In genomic region chr5:122805481-122805880, GRCh38 we compare ENCODE assay signal across 16 cellular contexts. TPM values are rescaled to one million over a fixed set of nuclear protein-coding genes. Genes with fewer than 3 reads are reported as not detected.
DNase-seq lines count a peak whose midpoint lies in the region; ATAC-seq, FAIRE-seq and TF ChIP-seq lines count a peak whose summit lies in the region.
"Had no signal": no experiment of that assay in that cellular context is flagged by ENCODE, and none has a peak within 500 bp of the region (broad histone marks: within the 10 kb centered on the region; RNA-seq: fewer than 3 reads in every experiment).

No MANE protein-coding gene starts in this region.

- no peak overlapping the region for H2AFZ ChIP-seq in HepG2 (ENCODE audit: low read length)

- H3K9ac ChIP-seq in HepG2 (ENCODE audit: insufficient read depth, low read depth, low read length), result no peak overlapping the region
- no peak overlapping the region for H3K9ac ChIP-seq in adipocyte (ENCODE audit: low read length)

- TF ChIP-seq CTCF in HepG2 (CRISPR knock-in tag; IDR thresholded peaks at IDR 0.05) (no peak), right lobe of liver (IDR thresholded peaks at IDR 0.05) (no peak), fibroblast of pulmonary artery (IDR thresholded peaks at IDR 0.05; ENCODE audit: low read length, missing control alignments) (no peak)

- in situ Hi-C loops in HepG2 (cut with HindIII; ENCODE audit: extremely low pct_ligation_motif_present, low pct_unique_long_range_greater_than_20kb), result no loop called here

- H3K4me3 ChIP-seq in HepG2 (replicated peaks in 1 of 3; ENCODE audit: insufficient read depth in 1 of 3, low read depth in 2 of 3, low read length in 3 of 3) (no peak overlapping the region), right lobe of liver (no peak overlapping the region), adipocyte (ENCODE audit: low read length) (no peak overlapping the region), fibroblast of pulmonary artery (replicated peaks; ENCODE audit: low read depth, low read length) (no peak overlapping the region)
- H3K4me3 ChIP-seq: skin epidermis, upper lobe of left lung had no signal

- H4K20me1 ChIP-seq in HepG2 (ENCODE audit: insufficient read depth, low read length), result no peaks in the 10 kb centered on the region

- WGBS in HepG2 (ENCODE audit: low lambda C conversion rate), result 100% methylated on average over 2 of the region's 2 CpGs
- WGBS in right lobe of liver (ENCODE audit: insufficient coverage, low coverage, low lambda C conversion rate, missing lambda C conversion rate), result 100% methylated on average over 1 of the region's 2 CpGs

- ATAC-seq in HepG2 (no peak), right lobe of liver (no peak), HG03457 (IDR thresholded peaks at IDR 0.05; ENCODE audit: unreplicated experiment) (no peak), left ventricle myocardium superior (no peak)
- ATAC-seq: left colon had no signal

- no peaks in the 10 kb centered on the region for H3K79me2 ChIP-seq in HepG2 (ENCODE audit: insufficient read depth, low read length)

- BruUV-seq in HepG2 (replicated peaks; lab: Mats Ljungman, UMichigan), result no TSS peak

- no peak overlapping the region for H3K4me2 ChIP-seq in HepG2 (ENCODE audit: low read depth, low read length)

- no peak overlapping the region for H3K27ac ChIP-seq in HepG2 (ENCODE audit: extremely low read length, insufficient read depth, low read length)
- H3K27ac ChIP-seq in right lobe of liver, result no peak overlapping the region
- H3K27ac ChIP-seq: skin epidermis, upper lobe of left lung had no signal

- POLR2A ChIA-PET in HepG2 (lab: Yijun Ruan, JAX), result no interaction called here

- TF ChIP-seq RAD21 in HepG2 (CRISPR knock-in tag; IDR thresholded peaks at IDR 0.05), result no peak

- no peak for FAIRE-seq in HepG2 (lab: Jason Lieb, UNC)
- FAIRE-seq: HTR-8/SVneo had no signal

- H3K4me1 ChIP-seq in HepG2 (ENCODE audit: insufficient read depth, low read length) (no peaks in the 10 kb centered on the region), right lobe of liver (no peaks in the 10 kb centered on the region), adipocyte (ENCODE audit: control insufficient read depth, insufficient read depth, low read length) (no peaks in the 10 kb centered on the region)
- H3K4me1 ChIP-seq: upper lobe of left lung had no signal

- H3K9me3 ChIP-seq in HepG2 (ENCODE audit: low read length), result no peaks in the 10 kb centered on the region
- no peaks in the 10 kb centered on the region for H3K9me3 ChIP-seq in right lobe of liver
- no peaks in the 10 kb centered on the region for H3K9me3 ChIP-seq in adipocyte (ENCODE audit: control insufficient read depth, low read length)
- H3K9me3 ChIP-seq: upper lobe of left lung had no signal

- H3K36me3 ChIP-seq in HepG2 (replicated peaks in 1 of 2; ENCODE audit: control insufficient read depth in 1 of 2, insufficient read depth in 2 of 2, low read length in 2 of 2), result peaks cover 3 to 36% of the 10 kb centered on the region in 2 experiments; a peak in 4 of 5 replicates
- peaks cover 5 to 50% (median 15%) of the 10 kb centered on the region in 4 donors for H3K36me3 ChIP-seq in right lobe of liver
- peaks cover 82% of the 10 kb centered on the region for H3K36me3 ChIP-seq in adipocyte (ENCODE audit: control insufficient read depth, insufficient read depth, low read length, severe bottlenecking)

- H3K27me3 ChIP-seq in HepG2 (ENCODE audit: control insufficient read depth in 1 of 2, insufficient read depth in 2 of 2, low read length in 2 of 2) (no peaks in the 10 kb centered on the region), right lobe of liver (no peaks in the 10 kb centered on the region), adipocyte (replicated peaks; ENCODE audit: control insufficient read depth, insufficient read depth, low read length) (no peaks in the 10 kb centered on the region)
- H3K27me3 ChIP-seq: upper lobe of left lung had no signal

- DNase-seq in HepG2 (ENCODE audit: low spot score) (no peak), right lobe of liver (no peak), adipocyte (ENCODE audit: low read depth) (peak; percentile 41), fibroblast of pulmonary artery (ENCODE audit: low read depth) (peak; percentile 61), GM19240 (ENCODE audit: insufficient read length, low spot score) (no peak), iPS-NIHi7 (ENCODE audit: extremely low spot score) (no peak), left ventricle myocardium superior (no peak)
- DNase-seq: activated B cell treated with CpG ODN at 0.5 μM for 24 hours; activated CD4-positive, alpha-beta memory T cell treated with anti-CD3 and anti-CD28 coated beads, Interleukin-2, amount 10 ng/mL, durations not matched to agents 7 days and 5 days; aorta; left colon; OCI-M1; upper lobe of left lung had no signal

- CTCF ChIA-PET in HepG2 (lab: Yijun Ruan, JAX; ENCODE audit: low intra/inter-chr PET ratio, low total read pairs), result no interaction called here

- TF ChIP-seq EP300 in HepG2 (IDR thresholded peaks at IDR 0.05; ENCODE audit: low read depth in 2 of 2, low read length in 2 of 2), result no peak
- no peak for TF ChIP-seq EP300 in HepG2 (CRISPR knock-in tag; IDR thresholded peaks at IDR 0.05; ENCODE audit: borderline replicate concordance)

- intact Hi-C loops in HepG2 (cut with micrococcal nuclease; ENCODE audit: unreplicated experiment) (no loop called here), right lobe of liver (cut with DNase I) (no loop called here), left ventricle myocardium superior (cut with micrococcal nuclease) (no loop called here)

- TF ChIP-seq POLR2A in HepG2 (IDR thresholded peaks at IDR 0.05; ENCODE audit: insufficient read depth in 1 of 2, low read depth in 2 of 2, low read length in 2 of 2) (no peak), right lobe of liver (IDR thresholded peaks at IDR 0.05) (no peak)

TF ChIP-seq in HepG2, 621 proteins besides CTCF, POLR2A, EP300 and RAD21 (continues in another document):
- TF ChIP-seq RARG (CRISPR knock-in tag; IDR thresholded peaks at IDR 0.05; ENCODE audit: low read depth) (no peak), RBAK (CRISPR knock-in tag; IDR thresholded peaks at IDR 0.05) (no peak)

RNA-seq across cellular contexts. Expression of gene SNX2, which starts 30.6 kb away (rescaled TPM):
- total RNA-seq in HepG2 (2016; rRNA removed; fragmentation: Illumina TruSeq; extraction: Trizol) (78.8 and 125 TPM in 2 replicates), right lobe of liver (10 to 100 TPM; 26.7 to 42.0 (median 34.2) TPM), left ventricle myocardium superior (38.2 TPM)
- total RNA-seq in HepG2 (2016; cell fraction: cytosol; rRNA removed; fragmentation: Illumina TruSeq; extraction: Trizol; ENCODE audit: low read depth), result 19.3 and 19.5 TPM in 2 replicates
- 76.7 and 134 TPM in 2 replicates for total RNA-seq in HepG2 (2016; cell fraction: insoluble cytoplasmic fraction; rRNA removed; fragmentation: Illumina TruSeq; extraction: Trizol)
- total RNA-seq in HepG2 (2016; cell fraction: membrane; rRNA removed; fragmentation: Illumina TruSeq; extraction: Trizol), result 28.4 and 35.7 TPM in 2 replicates
- 40.7 and 47.7 TPM in 2 replicates for total RNA-seq in HepG2 (2016; cell fraction: nucleus; rRNA removed; fragmentation: Illumina TruSeq; extraction: Trizol)
- 22.1 and 26.4 TPM in 2 replicates for polyA plus RNA-seq in HepG2 (2011; rRNA removed)
- polyA plus RNA-seq in HepG2 (2011; cell fraction: cytosol; rRNA removed), result 13.5 and 20.2 TPM in 2 replicates
- 5.3 and 27.3 TPM in 2 replicates for polyA plus RNA-seq in HepG2 (2011; cell fraction: nucleus; rRNA removed)
- polyA plus RNA-seq in HepG2 (2012), result 36.3 and 44.4 TPM in 2 replicates
- 8.5 and 9.7 TPM in 2 replicates for polyA plus RNA-seq in HepG2 (2016; cell fraction: cytosol; fragmentation: Illumina TruSeq; extraction: Trizol; ENCODE audit: low read depth)
- 97.7 and 101 TPM in 2 replicates for polyA plus RNA-seq in HepG2 (2016; cell fraction: insoluble cytoplasmic fraction; fragmentation: Illumina TruSeq; extraction: Trizol; ENCODE audit: low read depth)
- polyA plus RNA-seq in HepG2 (2016; cell fraction: membrane; fragmentation: Illumina TruSeq; extraction: Trizol; ENCODE audit: low read depth), result 13.4 and 15.8 TPM in 2 replicates
- 33.7 and 39.0 TPM in 2 replicates for polyA plus RNA-seq in HepG2 (2016; cell fraction: nucleus; fragmentation: Illumina TruSeq; extraction: Trizol; ENCODE audit: insufficient read depth, low read depth)
- 43.8 and 116 TPM in 2 replicates for polyA minus RNA-seq in HepG2 (2011; rRNA and poly(A)+ RNA removed; ENCODE audit: low replicate concordance)
- polyA minus RNA-seq in HepG2 (2011; cell fraction: cytosol; rRNA and poly(A)+ RNA removed), result 30.6 and 33.3 TPM in 2 replicates
- polyA minus RNA-seq in HepG2 (2011; cell fraction: nucleus; rRNA and poly(A)+ RNA removed), result 64.4 and 79.3 TPM in 2 replicates

RNA-seq across cellular contexts. Expression of gene SNX24, which starts 39.9 kb away (rescaled TPM):
- 23.7 and 29.2 TPM in 2 replicates for total RNA-seq in HepG2 (2016; rRNA removed; fragmentation: Illumina TruSeq; extraction: Trizol)
- total RNA-seq in HepG2 (2016; cell fraction: cytosol; rRNA removed; fragmentation: Illumina TruSeq; extraction: Trizol; ENCODE audit: low read depth), result 22.5 and 24.9 TPM in 2 replicates
- total RNA-seq in HepG2 (2016; cell fraction: insoluble cytoplasmic fraction; rRNA removed; fragmentation: Illumina TruSeq; extraction: Trizol), result 23.6 and 26.5 TPM in 2 replicates
- total RNA-seq in HepG2 (2016; cell fraction: membrane; rRNA removed; fragmentation: Illumina TruSeq; extraction: Trizol), result 31.1 and 36.2 TPM in 2 replicates
- 16.0 and 18.5 TPM in 2 replicates for total RNA-seq in HepG2 (2016; cell fraction: nucleus; rRNA removed; fragmentation: Illumina TruSeq; extraction: Trizol)
- 7.2 and 7.8 TPM in 2 replicates for polyA plus RNA-seq in HepG2 (2011; rRNA removed)
- 4.3 and 6.5 TPM in 2 replicates for polyA plus RNA-seq in HepG2 (2011; cell fraction: cytosol; rRNA removed)
- 4.3 and 7.3 TPM in 2 replicates for polyA plus RNA-seq in HepG2 (2011; cell fraction: nucleus; rRNA removed)
- 15.6 and 17.8 TPM in 2 replicates for polyA plus RNA-seq in HepG2 (2012)
- 32.2 and 32.6 TPM in 2 replicates for polyA plus RNA-seq in HepG2 (2016; cell fraction: cytosol; fragmentation: Illumina TruSeq; extraction: Trizol; ENCODE audit: low read depth)
- 27.7 and 29.9 TPM in 2 replicates for polyA plus RNA-seq in HepG2 (2016; cell fraction: insoluble cytoplasmic fraction; fragmentation: Illumina TruSeq; extraction: Trizol; ENCODE audit: low read depth)
- 35.2 and 37.5 TPM in 2 replicates for polyA plus RNA-seq in HepG2 (2016; cell fraction: membrane; fragmentation: Illumina TruSeq; extraction: Trizol; ENCODE audit: low read depth)
- 19.2 and 19.8 TPM in 2 replicates for polyA plus RNA-seq in HepG2 (2016; cell fraction: nucleus; fragmentation: Illumina TruSeq; extraction: Trizol; ENCODE audit: insufficient read depth, low read depth)
- 2.5 and 4.8 TPM in 2 replicates for polyA minus RNA-seq in HepG2 (2011; rRNA and poly(A)+ RNA removed; ENCODE audit: low replicate concordance)
- 5.9 and 7.8 TPM in 2 replicates for polyA minus RNA-seq in HepG2 (2011; cell fraction: cytosol; rRNA and poly(A)+ RNA removed)
- 11.8 and 17.7 TPM in 2 replicates for polyA minus RNA-seq in HepG2 (2011; cell fraction: nucleus; rRNA and poly(A)+ RNA removed)
- 10 to 100 TPM in 4 of 6 experiments, 1 to 10 TPM in 2; 6.2 to 23.7 (median 12.5) TPM for total RNA-seq in right lobe of liver
- total RNA-seq in left ventricle myocardium superior, result 19.3 TPM

Comparison
In these comparisons a context has a peak if more than half of its experiments do, and no peak if none do; other contexts are left out.
1. DNase-seq: peak in adipocyte (single experiment) and fibroblast of pulmonary artery (single experiment); none in HepG2 (single experiment), right lobe of liver (0 of 3), GM19240 (single experiment), iPS-NIHi7 (single experiment) and left ventricle myocardium superior (single experiment).